In the genomic region with DNA sequence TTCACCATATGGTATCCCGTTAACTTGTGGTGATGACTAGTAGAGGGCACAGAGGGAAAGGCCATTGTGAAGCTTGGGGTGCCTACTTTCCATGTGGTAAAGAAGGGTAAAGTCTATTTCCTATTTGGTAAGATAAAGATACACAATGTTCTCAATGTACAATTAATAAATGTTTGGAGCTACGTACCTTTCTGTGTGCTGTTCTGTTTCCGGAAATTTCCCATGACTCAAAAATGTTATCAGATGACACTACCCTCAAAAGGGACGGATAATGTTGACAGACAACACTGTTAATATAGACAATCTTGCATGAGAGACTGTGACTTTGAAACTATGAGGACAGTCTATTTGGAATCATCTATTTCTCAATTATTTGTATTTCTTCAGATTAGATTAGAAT, we compare ENCODE assay signal across 12 cellular contexts. TPM values are rescaled to one million over a fixed set of nuclear protein-coding genes. Genes with fewer than 3 reads are reported as not detected.
"Had no signal": no experiment of that assay in that cellular context is flagged by ENCODE, and none has a peak within 500 bp of the region (broad histone marks: within the 10 kb centered on the region; RNA-seq: fewer than 3 reads in every experiment).

No MANE protein-coding gene starts in this region.

- H3K9ac ChIP-seq: GM23248 had no signal

- FAIRE-seq: H1, H54 had no signal

- H3K27ac ChIP-seq: GM23248 had no signal

- H3K4me3 ChIP-seq: GM23248, GM23338, HAP-1 had no signal

- H2AFZ ChIP-seq: GM23248, GM23338 had no signal

- H3K9me3 ChIP-seq: HAP-1 had no signal

- H3K36me3 ChIP-seq: HAP-1 had no signal

- H3K4me2 ChIP-seq: GM23338 had no signal

- DNase-seq: GM23248, GOT3, H7, H9, HCEC 1CT, HFFc6 had no signal

- ATAC-seq: GM23338, HCT116 had no signal

- H3K4me1 ChIP-seq: HAP-1 had no signal

RNA-seq across cellular contexts. Expression of gene SULT1C3, which starts 4.2 kb away (rescaled TPM):
- total RNA-seq: GM23248, GM23338, H1, H4, H7, H9, HFFc6 had no signal
- polyA plus RNA-seq: GM23248, GM23338, H1 had no signal

RNA-seq across cellular contexts. Expression of gene SULT1C2, which starts 53.1 kb away (rescaled TPM):
- total RNA-seq: GM23248, HFFc6 had no signal
- polyA plus RNA-seq: GM23248 had no signal
